Comparison of ENCODE assay signal across 8 cellular contexts in the genomic region with DNA sequence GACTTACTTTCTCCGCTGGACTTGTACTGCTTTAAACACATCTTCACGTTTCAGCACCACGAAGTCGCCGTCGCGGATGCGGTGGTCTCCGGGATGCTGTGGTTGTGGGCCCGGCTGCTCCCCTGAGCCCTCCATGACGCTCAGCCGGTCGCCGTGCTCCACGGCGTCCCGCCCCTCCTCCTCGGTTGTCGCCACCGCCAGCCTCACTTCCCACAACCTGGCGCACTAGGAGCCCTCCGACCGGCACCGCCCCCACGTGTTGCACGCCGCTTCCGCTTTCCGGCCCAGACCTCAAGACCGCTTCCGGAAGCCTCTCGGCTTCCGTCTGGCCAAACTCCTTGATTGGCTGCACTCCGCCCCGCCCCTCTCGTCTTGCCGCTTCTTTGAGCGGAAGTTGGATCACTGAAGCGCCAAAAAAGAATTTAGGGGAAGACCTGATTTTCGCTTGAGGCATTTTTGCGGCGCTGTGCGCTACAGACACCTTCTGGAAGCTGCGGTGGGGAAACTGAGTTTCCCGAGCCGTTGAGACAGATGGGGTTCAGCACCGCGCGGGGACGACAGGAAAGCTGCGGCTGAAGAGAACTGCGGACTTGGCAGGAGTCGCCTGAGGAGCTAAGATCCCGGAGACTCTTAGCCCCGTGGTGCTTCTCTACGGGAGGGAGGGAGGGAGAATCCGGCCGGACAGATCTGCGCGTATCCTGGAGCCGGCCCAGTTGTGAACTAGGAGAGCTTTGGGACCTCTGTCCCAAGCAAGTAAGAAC. TPM values are rescaled to one million over a fixed set of nuclear protein-coding genes. Genes with fewer than 3 reads are reported as not detected.
A peak's percentile ranks its signal among the peaks of the same experiment; 100 is the strongest.
DNase-seq lines count a peak whose midpoint lies in the region; ATAC-seq, FAIRE-seq and TF ChIP-seq lines count a peak whose summit lies in the region.

MCM8 (plus strand) TSS at position 382 of the 761 bp plus-strand sequence. CDS start 1,364 bp downstream, outside the sequence.
TRMT6 (minus strand) TSS at position 263 of the 761 bp plus-strand sequence; CDS start at position 135, 128 bp downstream.

- TF ChIP-seq CTCF in WERI-Rb-1 (IDR thresholded peaks at IDR 0.05; ENCODE audit: low read depth, low read length) (no peak), bronchial epithelial cell (IDR thresholded peaks at IDR 0.05; ENCODE audit: insufficient read depth, low read length, severe bottlenecking) (no peak)

- peak; percentile 91 for DNase-seq in AG08396 (ENCODE audit: low spot score)
- DNase-seq in NCI-H2227 treated with DMSO at 0.1 percent for 48 hours (lab: John Stamatoyannopoulos, UW), result peak; percentile 97
- DNase-seq in WERI-Rb-1, result peak; percentile 97
- DNase-seq in bronchial epithelial cell (ENCODE audit: low read depth), result peak; percentile 92
- DNase-seq in iPS-NIHi11 (ENCODE audit: low spot score), result peak; percentile 96
- DNase-seq in small intestine, result peak; percentile 96

- FAIRE-seq in bronchial epithelial cell (lab: Jason Lieb, UNC) (no peak), small intestine (lab: Jason Lieb, UNC) (no peak)

- H3K36me3 ChIP-seq in WERI-Rb-1 (peaks cover 44% of the 10 kb centered on the region), bronchial epithelial cell (ENCODE audit: control insufficient read depth, insufficient read depth, low read length) (no peaks in the 10 kb centered on the region), small intestine (ENCODE audit: control insufficient read depth in 2 of 2, insufficient read depth in 2 of 2, low read length in 2 of 2) (peaks cover 2 to 4% of the 10 kb centered on the region in 2 donors)

- in situ Hi-C loops in GM18951 (cut with MboI; ENCODE audit: low sequenced_read_pairs, unreplicated experiment), result no loop called here

- peak; percentile 98 for ATAC-seq in HG03175 (IDR thresholded peaks at IDR 0.05; ENCODE audit: unreplicated experiment)

- H3K4me3 ChIP-seq in WERI-Rb-1 (ENCODE audit: low read depth, low read length) (peak within 1 kb of the TSS; percentile 96), bronchial epithelial cell (ENCODE audit: low read depth, low read length) (peak within 1 kb of the TSS; percentile 93), small intestine (ENCODE audit: low read depth in 1 of 2, low read length in 2 of 2) (peak within 1 kb of the TSS; percentile 68 to 70)

- H3K4me1 ChIP-seq in small intestine (ENCODE audit: control insufficient read depth in 2 of 2, insufficient read depth in 1 of 2, low read depth in 1 of 2, low read length in 1 of 2), result peaks cover 0 to 8% of the 10 kb centered on the region in 2 donors

- H3K27me3 ChIP-seq in WERI-Rb-1 (ENCODE audit: insufficient read depth, low read depth, severe bottlenecking), result no peaks in the 10 kb centered on the region
- H3K27me3 ChIP-seq in bronchial epithelial cell (ENCODE audit: control insufficient read depth, insufficient read depth, low read length), result no peaks in the 10 kb centered on the region
- H3K27me3 ChIP-seq in small intestine (ENCODE audit: control insufficient read depth in 2 of 2, insufficient read depth in 2 of 2, low read length in 2 of 2), result no peaks in the 10 kb centered on the region

- whole genome bisulfite sequencing in small intestine, 3 donors, result 0% methylated on average over 52 to 61 of the region's 61 CpGs

- peak within 1 kb of the TSS; percentile 92 for H3K27ac ChIP-seq in WERI-Rb-1
- H3K27ac ChIP-seq in small intestine (ENCODE audit: low read depth in 1 of 2, low read length in 1 of 2), result peak within 1 kb of the TSS in 1 of 2 donors; percentile 83

- no peaks in the 10 kb centered on the region for H3K9me3 ChIP-seq in WERI-Rb-1 (ENCODE audit: severe bottlenecking)
- no peaks in the 10 kb centered on the region for H3K9me3 ChIP-seq in small intestine (ENCODE audit: control insufficient read depth, low read depth)

- peak; percentile 76 for TF ChIP-seq POLR2A in GM18951 (IDR thresholded peaks at IDR 0.05; ENCODE audit: extremely low read depth, insufficient read depth, insufficient read length)

RNA-seq across cellular contexts. Expression of gene MCM8, which starts in this region (rescaled TPM):
- 2.1 and 2.2 TPM in 2 replicates for total RNA-seq in bronchial epithelial cell
- 1 to 10 TPM; 1.6 to 6.0 (median 2.4) TPM for polyA plus RNA-seq in small intestine

RNA-seq across cellular contexts. Expression of gene TRMT6, which starts in this region (rescaled TPM):
- total RNA-seq in bronchial epithelial cell, result 15.8 and 18.4 TPM in 2 replicates
- 10 to 100 TPM in 1 of 3 donors, 1 to 10 TPM in 2; 6.2 to 10.3 (median 6.9) TPM for polyA plus RNA-seq in small intestine
